28 cellular contexts compared by ENCODE assay signal in genomic region chr3:26438325-26438940, GRCh38.
DNase-seq lines count a peak whose midpoint lies in the region; ATAC-seq, FAIRE-seq and TF ChIP-seq lines count a peak whose summit lies in the region.
"Had no signal": no experiment of that assay in that cellular context is flagged by ENCODE, and none has a peak within 500 bp of the region (broad histone marks: within the 10 kb centered on the region; RNA-seq: fewer than 3 reads in every experiment).

No MANE protein-coding gene starts in this region.

- H2AFZ ChIP-seq in astrocyte (ENCODE audit: low read depth, low read length) = no peak overlapping the region
- H2AFZ ChIP-seq: hepatocyte, PC-9 had no signal

- H3K4me1 Mint-ChIP-seq in astrocyte (ENCODE audit: low read depth, unreplicated experiment) = peaks cover 18% of the 10 kb centered on the region

- H3K36me3 ChIP-seq in astrocyte (ENCODE audit: insufficient read depth, low read length) (no peaks in the 10 kb centered on the region), psoas muscle (ENCODE audit: insufficient read depth in 1 of 2, low read depth in 1 of 2) (no peaks in the 10 kb centered on the region)
- H3K36me3 ChIP-seq: adrenal gland, right atrium auricular region, upper lobe of left lung had no signal

- peak; percentile 75 for ATAC-seq in foreskin keratinocyte
- peak in 1 of 4 donors; percentile 31 for ATAC-seq in psoas muscle
- ATAC-seq in HG02588 (IDR thresholded peaks at IDR 0.05; ENCODE audit: unreplicated experiment) = no peak

- no peak for TF ChIP-seq CTCF in astrocyte (IDR thresholded peaks at IDR 0.05; ENCODE audit: insufficient read depth, low read depth, low read length)
- peak; percentile 6 for TF ChIP-seq CTCF in foreskin keratinocyte (conservative IDR thresholded peaks at IDR 0.05)
- no peak for TF ChIP-seq CTCF in psoas muscle (IDR thresholded peaks at IDR 0.05)

- H3K4me1 ChIP-seq in astrocyte (ENCODE audit: insufficient read depth, low read length) (peaks cover 6% of the 10 kb centered on the region), foreskin keratinocyte (peaks cover 14% of the 10 kb centered on the region), psoas muscle (peaks cover 24% of the 10 kb centered on the region)
- H3K4me1 ChIP-seq: adrenal gland, right atrium auricular region, upper lobe of left lung had no signal

- no peak for FAIRE-seq in astrocyte (lab: Jason Lieb, UNC)
- FAIRE-seq: G401.6, islet of Langerhans, TTC549 had no signal

- H3K9me3 ChIP-seq in astrocyte (ENCODE audit: insufficient read depth, low read depth, low read length) (no peaks in the 10 kb centered on the region), psoas muscle (no peaks in the 10 kb centered on the region)
- H3K9me3 ChIP-seq: adrenal gland, right atrium auricular region, upper lobe of left lung had no signal

- H3K4me3 ChIP-seq in astrocyte (ENCODE audit: insufficient read depth, low read depth, low read length) (no peak overlapping the region), psoas muscle (no peak overlapping the region)
- H3K4me3 ChIP-seq: adrenal gland, dorsolateral prefrontal cortex, hepatocyte, PC-9, right atrium auricular region, upper lobe of left lung had no signal

- no peaks in the 10 kb centered on the region for H3K27me3 Mint-ChIP-seq in astrocyte (ENCODE audit: low read depth, unreplicated experiment)

- H3K36me3 Mint-ChIP-seq in astrocyte (ENCODE audit: low read depth, unreplicated experiment) = no peaks in the 10 kb centered on the region

- H3K4me3 Mint-ChIP-seq in astrocyte (ENCODE audit: unreplicated experiment) = no peak overlapping the region

- H3K27ac ChIP-seq in astrocyte (ENCODE audit: low read depth, low read length) (peak overlapping the region; percentile 86), foreskin keratinocyte (peak overlapping the region; percentile 81), psoas muscle (peak overlapping the region; percentile 64)
- H3K27ac ChIP-seq: adrenal gland, dorsolateral prefrontal cortex, hepatocyte, PC-9, right atrium auricular region, upper lobe of left lung had no signal

- DNase-seq in EL (peak; percentile 3), astrocyte (ENCODE audit: low read depth) (no peak), foreskin keratinocyte (peak; percentile 62 to 80), psoas muscle (no peak), SW480 (ENCODE audit: low spot score) (no peak), NCI-H2107 (lab: John Stamatoyannopoulos, UW) (no peak)
- DNase-seq: activated CD4-positive, alpha-beta T cell treated with anti-CD3 and anti-CD28 coated beads for 1 hour; activated naive CD4-positive, alpha-beta T cell; activated T-cell treated with anti-CD3 and anti-CD28 coated beads, Interleukin-2, amount 50 U/mL, for 1 hour; adrenal gland; central memory CD4-positive, alpha-beta T cell; dorsolateral prefrontal cortex; H7; NCI-H187; NCI-H446; occipital lobe; PC-9; SIG-M5; stimulated activated CD4-positive, alpha-beta T cell treated with anti-CD3 and anti-CD28 coated beads, Interleukin-15, amount 100 ng/mL, for 24 hours; stimulated activated CD8-positive, alpha-beta memory T cell treated with anti-CD3 and anti-CD28 coated beads, Interleukin-4, amount 100 ng/mL, for 48 hours; T-helper 1 cell; upper lobe of left lung had no signal

- peak overlapping the region; percentile 97 for H3K27ac Mint-ChIP-seq in astrocyte (ENCODE audit: unreplicated experiment)

- H3K4me2 ChIP-seq in astrocyte (ENCODE audit: low read length) = no peak overlapping the region
- H3K4me2 ChIP-seq: hepatocyte, PC-9 had no signal

- no peaks in the 10 kb centered on the region for H4K20me1 ChIP-seq in astrocyte (ENCODE audit: insufficient read depth, low read length)

- intact Hi-C loops in psoas muscle (cut with DNase I) = no loop called here

- WGBS in psoas muscle, 3 donors = 23 to 40% (median 30%) methylated on average over 4 of the region's 4 CpGs

- H3K27me3 ChIP-seq in astrocyte (ENCODE audit: insufficient read depth, low read length) (no peaks in the 10 kb centered on the region), foreskin keratinocyte (no peaks in the 10 kb centered on the region), psoas muscle (ENCODE audit: insufficient read depth in 3 of 3, low read length in 2 of 3) (no peaks in the 10 kb centered on the region)
- H3K27me3 ChIP-seq: adrenal gland, dorsolateral prefrontal cortex, hepatocyte, right atrium auricular region, upper lobe of left lung had no signal

- peaks cover 11% of the 10 kb centered on the region for H3K9me3 Mint-ChIP-seq in astrocyte (ENCODE audit: unreplicated experiment)

- H3K9ac ChIP-seq in astrocyte (ENCODE audit: low read length) = peak overlapping the region; percentile 18

- H3K79me2 ChIP-seq in astrocyte (ENCODE audit: insufficient read depth, low read length) = no peaks in the 10 kb centered on the region
- H3K79me2 ChIP-seq: hepatocyte had no signal

Comparison
In these comparisons a context has a peak if more than half of its experiments do, and no peak if none do; other contexts are left out.
1. DNase-seq: peak in EL (single experiment) and foreskin keratinocyte (2 of 2); none in astrocyte (single experiment), psoas muscle (0 of 2), SW480 (single experiment) and NCI-H2107 (single experiment).
2. Peak in every context shown above with its lines, with median percentiles within 50 percentile points of each other: H3K27ac ChIP-seq.